14 cellular contexts compared by ENCODE assay signal in the genomic region with DNA sequence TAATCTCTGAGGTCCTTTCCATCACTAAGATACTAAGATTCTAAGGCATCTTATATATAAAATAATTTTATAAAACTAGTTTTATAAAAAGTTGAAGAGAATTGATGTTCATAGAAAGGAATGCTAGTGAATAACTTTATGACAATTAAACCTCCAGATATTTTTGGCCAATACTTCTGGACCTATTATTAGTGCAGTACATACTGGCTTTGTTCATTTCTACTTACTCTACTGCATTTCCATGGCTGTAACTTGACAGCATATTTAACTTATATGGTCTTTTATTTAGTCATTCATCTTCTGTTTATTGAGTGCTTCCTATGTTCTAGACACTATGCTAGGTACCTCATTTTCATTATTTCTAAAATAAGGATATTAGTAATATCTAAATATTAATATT.
"Had no signal": no experiment of that assay in that cellular context is flagged by ENCODE, and none has a peak within 500 bp of the region (broad histone marks: within the 10 kb centered on the region; RNA-seq: fewer than 3 reads in every experiment).

No MANE protein-coding gene starts in this region.

- H3K36me3 ChIP-seq: thoracic aorta, upper lobe of right lung had no signal

- ATAC-seq: activated CD4-positive, alpha-beta T cell treated with anti-CD3 and anti-CD28 coated beads for 36 hours; activated CD8-positive, alpha-beta memory T cell treated with anti-CD3 and anti-CD28 coated beads, Interleukin-2, amount 10 ng/mL, durations not matched to agents 7 days and 5 days; stimulated activated naive CD8-positive, alpha-beta T cell treated with anti-CD3 and anti-CD28 coated beads, Interleukin-15, amount 100 ng/mL, for 72 hours; upper lobe of right lung had no signal

- H3K4me1 ChIP-seq: upper lobe of right lung had no signal

- H3K27ac ChIP-seq: hepatocyte, upper lobe of right lung had no signal

- H3K4me3 ChIP-seq: hepatocyte, lung, upper lobe of right lung had no signal

- H3K27me3 ChIP-seq: hepatocyte, upper lobe of right lung had no signal

- H3K9me3 ChIP-seq: SK-N-SH, thoracic aorta, upper lobe of right lung had no signal

- DNase-seq: activated CD4-positive, alpha-beta T cell treated with anti-CD3 and anti-CD28 coated beads for 36 hours; activated CD4-positive, alpha-beta T cell treated with anti-CD3 and anti-CD28 coated beads, Interleukin-2, amount 50 U/mL, for 48 hours; activated CD8-positive, alpha-beta memory T cell treated with anti-CD3 and anti-CD28 coated beads, Interleukin-2, amount 10 ng/mL, durations not matched to agents 7 days and 5 days; activated naive CD4-positive, alpha-beta T cell; cortex of kidney; nephron progenitor cell; nucleus accumbens; SK-N-SH; stimulated activated CD4-positive, alpha-beta T cell treated with anti-CD3 and anti-CD28 coated beads, Interleukin-4, amount 100 ng/mL, for 1 hour; stimulated activated naive CD8-positive, alpha-beta T cell treated with anti-CD3 and anti-CD28 coated beads, Interleukin-15, amount 100 ng/mL, for 72 hours; upper lobe of right lung had no signal
